In genomic region chr17:73354423-73355284, GRCh38 we compare ENCODE assay signal across 22 cellular contexts.
"Had no signal": no experiment of that assay in that cellular context is flagged by ENCODE, and none has a peak within 500 bp of the region (broad histone marks: within the 10 kb centered on the region; RNA-seq: fewer than 3 reads in every experiment).

No MANE protein-coding gene starts in this region.

- H3K4me1 ChIP-seq: ascending aorta had no signal

- H3K27me3 ChIP-seq: ascending aorta had no signal

- H3K9me3 ChIP-seq: ascending aorta had no signal

- H3K4me3 ChIP-seq: ascending aorta had no signal

- H3K27ac Mint-ChIP-seq: activated CD8-positive, alpha-beta T cell treated with anti-CD3 and anti-CD28 coated beads, Interleukin-2, amount 10 ng/mL, durations not matched to agents 7 days and 5 days; activated naive CD4-positive, alpha-beta T cell treated with anti-CD3 and anti-CD28 coated beads, Interleukin-2, amount 50 U/mL, for 72 hours; activated naive CD8-positive, alpha-beta T cell treated with anti-CD3 and anti-CD28 coated beads, Interleukin-2, amount 50 U/mL, for 24 hours; T-cell had no signal

- H3K4me1 Mint-ChIP-seq: activated naive CD8-positive, alpha-beta T cell treated with anti-CD3 and anti-CD28 coated beads, Interleukin-2, amount 50 U/mL, for 24 hours; T-cell had no signal

- H3K27me3 Mint-ChIP-seq: activated naive CD8-positive, alpha-beta T cell treated with anti-CD3 and anti-CD28 coated beads, Interleukin-2, amount 50 U/mL, for 24 hours; brain; T-cell had no signal

- DNase-seq: activated CD4-positive, alpha-beta T cell treated with anti-CD3 and anti-CD28 coated beads for 48 hours; activated CD4-positive, alpha-beta T cell treated with anti-CD3 and anti-CD28 coated beads, Interleukin-2, amount 50 U/mL, for 4 hours; activated CD4-positive, CD25-positive, alpha-beta regulatory T cell treated with anti-CD3 and anti-CD28 coated beads, Interleukin-2, amount 50 U/mL, for 72 hours; activated CD8-positive, alpha-beta memory T cell treated with anti-CD3 and anti-CD28 coated beads, Interleukin-2, amount 50 U/mL, for 48 hours; activated CD8-positive, alpha-beta T cell treated with anti-CD3 and anti-CD28 coated beads, Interleukin-2, amount 10 ng/mL, durations not matched to agents 7 days and 5 days; activated naive CD4-positive, alpha-beta T cell; activated naive CD8-positive, alpha-beta T cell treated with anti-CD3 and anti-CD28 coated beads, Interleukin-2, amount 50 U/mL, for 24 hours; activated T-cell treated with anti-CD3 and anti-CD28 coated beads, Interleukin-2, amount 50 U/mL, for 1 hour; Kasumi-1; NCI-H1105 treated with DMSO at 0.1 percent for 48 hours; NCI-H1436 treated with DMSO at 0.1 percent for 48 hours; NCI-H187; NCI-H2081; NCI-H510A treated with DMSO at 0.1 percent for 48 hours; NCI-H69; SIG-M5; T-cell; T-helper 2 cell; T1000 had no signal

- ATAC-seq: activated CD8-positive, alpha-beta T cell treated with anti-CD3 and anti-CD28 coated beads, Interleukin-2, amount 10 ng/mL, durations not matched to agents 7 days and 5 days; activated naive CD4-positive, alpha-beta T cell treated with anti-CD3 and anti-CD28 coated beads, Interleukin-2, amount 50 U/mL, for 72 hours; activated naive CD8-positive, alpha-beta T cell treated with anti-CD3 and anti-CD28 coated beads, Interleukin-2, amount 50 U/mL, for 24 hours; T-cell had no signal

- H3K9me3 Mint-ChIP-seq: activated naive CD4-positive, alpha-beta T cell treated with anti-CD3 and anti-CD28 coated beads, Interleukin-2, amount 50 U/mL, for 72 hours; activated naive CD8-positive, alpha-beta T cell treated with anti-CD3 and anti-CD28 coated beads, Interleukin-2, amount 50 U/mL, for 24 hours; T-cell had no signal

- H3K27ac ChIP-seq: ascending aorta had no signal

- H3K36me3 Mint-ChIP-seq: activated naive CD4-positive, alpha-beta T cell treated with anti-CD3 and anti-CD28 coated beads, Interleukin-2, amount 50 U/mL, for 72 hours; T-cell had no signal

- H3K4me3 Mint-ChIP-seq: activated CD8-positive, alpha-beta T cell treated with anti-CD3 and anti-CD28 coated beads, Interleukin-2, amount 10 ng/mL, durations not matched to agents 7 days and 5 days; activated naive CD8-positive, alpha-beta T cell treated with anti-CD3 and anti-CD28 coated beads, Interleukin-2, amount 50 U/mL, for 24 hours; brain; T-cell had no signal

- H3K36me3 ChIP-seq: ascending aorta had no signal
